In the genomic region with DNA sequence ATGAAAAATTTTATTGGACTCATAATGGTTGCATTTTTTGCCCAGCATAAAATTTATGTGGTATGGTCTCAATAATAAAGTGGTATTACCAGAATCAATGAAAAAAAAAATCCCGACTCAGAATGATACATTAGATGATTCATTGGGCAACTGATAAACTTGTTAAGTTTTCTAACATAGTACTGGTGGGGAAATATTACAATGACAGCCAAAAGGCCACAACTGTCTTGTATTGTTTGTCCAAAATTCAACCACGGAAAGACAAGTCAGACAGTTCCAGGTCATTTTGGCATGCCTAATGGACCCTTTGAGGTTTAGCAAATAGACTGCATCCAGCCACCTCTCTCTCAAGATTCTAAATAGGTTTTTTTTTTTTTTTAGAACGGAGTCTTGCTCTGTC, we compare ENCODE assay signal across 17 cellular contexts.
DNase-seq lines count a peak whose midpoint lies in the region; ATAC-seq and TF ChIP-seq lines count a peak whose summit lies in the region.
"Had no signal": no experiment of that assay in that cellular context is flagged by ENCODE, and none has a peak within 500 bp of the region (broad histone marks: within the 10 kb centered on the region; RNA-seq: fewer than 3 reads in every experiment).

No MANE protein-coding gene starts in this region.

- H3K9me3 ChIP-seq in neural progenitor cell (ENCODE audit: low read depth) (no peaks in the 10 kb centered on the region), Caco-2 (no peaks in the 10 kb centered on the region)
- H3K9me3 ChIP-seq: BE2C had no signal

- CTCF ChIA-PET in Caco-2 (lab: Charles Lee) = no interaction called here

- H3K36me3 Mint-ChIP-seq in neural progenitor cell (no peaks in the 10 kb centered on the region), Caco-2 (ENCODE audit: insufficient read depth, unreplicated experiment) (no peaks in the 10 kb centered on the region)
- H3K36me3 Mint-ChIP-seq: CD4-positive, CD25-positive, alpha-beta regulatory T cell; CD8-positive, alpha-beta memory T cell had no signal

- no peaks in the 10 kb centered on the region for H4K20me1 ChIP-seq in neural progenitor cell (ENCODE audit: low read depth)

- no peak overlapping the region for H2AFZ ChIP-seq in neural progenitor cell (replicated peaks)

- H3K79me2 ChIP-seq in neural progenitor cell (ENCODE audit: low read depth) = no peaks in the 10 kb centered on the region

- H3K9me3 Mint-ChIP-seq in neural progenitor cell (no peaks in the 10 kb centered on the region), Caco-2 (ENCODE audit: unreplicated experiment) (no peaks in the 10 kb centered on the region)
- H3K9me3 Mint-ChIP-seq: CD4-positive, CD25-positive, alpha-beta regulatory T cell; CD8-positive, alpha-beta memory T cell had no signal

- peak; percentile 53 for DNase-seq in ELR (ENCODE audit: low read depth)
- DNase-seq in M059J (ENCODE audit: low read depth) = peak; percentile 26
- DNase-seq in cardiac fibroblast (ENCODE audit: low read depth in 2 of 2) = peak; percentile 5 to 7
- peak; percentile 4 for DNase-seq in iris pigment epithelial cell (ENCODE audit: low read depth)
- no peak for DNase-seq in neural progenitor cell (ENCODE audit: low spot score)
- no peak for DNase-seq in Caco-2
- no peak for DNase-seq in NCI-H1105 treated with DMSO at 0.1 percent for 48 hours (lab: John Stamatoyannopoulos, UW)
- DNase-seq: ACHN; BE2C; C1 segment of cervical spinal cord; CD4-positive, CD25-positive, alpha-beta regulatory T cell; CD8-positive, alpha-beta memory T cell; COR-L47; GF-D8; H9; IMR-90 had no signal

- H3K27ac Mint-ChIP-seq in neural progenitor cell = no peak overlapping the region
- H3K27ac Mint-ChIP-seq in Caco-2 (ENCODE audit: unreplicated experiment) = no peak overlapping the region
- H3K27ac Mint-ChIP-seq: CD8-positive, alpha-beta memory T cell; H9 had no signal

- peaks cover 3% of the 10 kb centered on the region for H3K4me1 Mint-ChIP-seq in neural progenitor cell
- H3K4me1 Mint-ChIP-seq in Caco-2 (ENCODE audit: low read depth, unreplicated experiment) = no peaks in the 10 kb centered on the region
- H3K4me1 Mint-ChIP-seq: CD4-positive, CD25-positive, alpha-beta regulatory T cell; CD8-positive, alpha-beta memory T cell had no signal

- H3K4me3 Mint-ChIP-seq in neural progenitor cell = no peak overlapping the region
- H3K4me3 Mint-ChIP-seq in Caco-2 (ENCODE audit: unreplicated experiment) = no peak overlapping the region
- H3K4me3 Mint-ChIP-seq: CD4-positive, CD25-positive, alpha-beta regulatory T cell; CD8-positive, alpha-beta memory T cell; H9 had no signal

- no peak overlapping the region for H3K4me3 ChIP-seq in cardiac fibroblast (replicated peaks in 1 of 2; ENCODE audit: low read depth in 2 of 2, low read length in 2 of 2)
- H3K4me3 ChIP-seq in neural progenitor cell = no peak overlapping the region
- H3K4me3 ChIP-seq in Caco-2 (ENCODE audit: low read depth, low read length) = no peak overlapping the region

- H3K4me1 ChIP-seq in neural progenitor cell = peaks cover 7% of the 10 kb centered on the region
- no peaks in the 10 kb centered on the region for H3K4me1 ChIP-seq in Caco-2

- H3F3A ChIP-seq in neural progenitor cell (ENCODE audit: low read depth) = no peaks in the 10 kb centered on the region

- POLR2A ChIA-PET in Caco-2 (lab: Charles Lee) = no interaction called here

- BruUV-seq in Caco-2 (replicated peaks; lab: Mats Ljungman, UMichigan) = no TSS peak

- ATAC-seq in GM21381 (IDR thresholded peaks at IDR 0.05; ENCODE audit: unreplicated experiment) = no peak

- H3K27me3 Mint-ChIP-seq in neural progenitor cell (ENCODE audit: insufficient read depth, low read depth) = no peaks in the 10 kb centered on the region
- H3K27me3 Mint-ChIP-seq in Caco-2 (ENCODE audit: insufficient read depth, unreplicated experiment) = peaks cover 3% of the 10 kb centered on the region

- H3K36me3 ChIP-seq in neural progenitor cell = no peaks in the 10 kb centered on the region
- H3K36me3 ChIP-seq in Caco-2 (ENCODE audit: control insufficient read depth, insufficient read depth, low read length) = no peaks in the 10 kb centered on the region
- H3K36me3 ChIP-seq: BE2C had no signal

- H3K9ac ChIP-seq in neural progenitor cell = no peak overlapping the region

- H3K27me3 ChIP-seq in neural progenitor cell (no peaks in the 10 kb centered on the region), Caco-2 (replicated peaks; ENCODE audit: control insufficient read depth, insufficient read depth, low read length) (no peaks in the 10 kb centered on the region)
- H3K27me3 ChIP-seq: BE2C had no signal

- H3K27ac ChIP-seq in neural progenitor cell = no peak overlapping the region

- no peak for TF ChIP-seq CTCF in cardiac fibroblast (IDR thresholded peaks at IDR 0.05; ENCODE audit: low read depth, low read length)
- TF ChIP-seq CTCF in neural progenitor cell (IDR thresholded peaks at IDR 0.05) = no peak
- TF ChIP-seq CTCF in Caco-2 (IDR thresholded peaks at IDR 0.05; ENCODE audit: insufficient read depth in 1 of 2, low read depth in 1 of 2, low read length in 1 of 2, severe bottlenecking in 1 of 2, unreplicated experiment in 1 of 2) = no peak

- no peak overlapping the region for H3K4me2 ChIP-seq in neural progenitor cell

- intact Hi-C loops in Caco-2 (cut with micrococcal nuclease; ENCODE audit: unreplicated experiment) = no loop called here

Comparison
In these comparisons a context has a peak if more than half of its experiments do, and no peak if none do; other contexts are left out.
1. DNase-seq: peak in ELR (single experiment), M059J (single experiment), cardiac fibroblast (2 of 2) and iris pigment epithelial cell (single experiment); none in neural progenitor cell (single experiment), Caco-2 (0 of 2) and NCI-H1105 treated with DMSO at 0.1 percent for 48 hours (single experiment).